ENCODE assay signal across 11 cellular contexts in the genomic region with DNA sequence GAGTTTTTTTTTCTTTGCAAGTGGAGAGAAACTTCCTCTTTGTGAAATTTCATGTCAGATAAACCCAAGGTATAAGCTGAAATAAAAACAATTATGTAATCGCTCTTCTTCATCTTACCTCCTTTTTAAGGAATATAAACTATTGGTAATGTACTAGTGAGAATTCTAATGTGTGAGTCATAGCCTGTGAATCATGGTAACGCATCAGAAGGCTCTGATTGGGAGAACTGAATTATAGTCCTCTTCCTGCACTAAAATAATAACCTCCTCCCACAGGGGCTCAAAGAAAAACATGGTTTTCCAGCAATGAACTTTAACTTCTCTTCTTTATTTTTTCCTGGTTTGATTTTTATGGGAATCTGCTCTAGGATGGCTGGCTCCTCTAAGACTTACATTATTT. TPM values are rescaled to one million over a fixed set of nuclear protein-coding genes. Genes with fewer than 3 reads are reported as not detected.
DNase-seq lines count a peak whose midpoint lies in the region; FAIRE-seq and TF ChIP-seq lines count a peak whose summit lies in the region.
"Had no signal": no experiment of that assay in that cellular context is flagged by ENCODE, and none has a peak within 500 bp of the region (broad histone marks: within the 10 kb centered on the region; RNA-seq: fewer than 3 reads in every experiment).

No MANE protein-coding gene starts in this region.

- no peak overlapping the region for H3K4me2 ChIP-seq in H9 (ENCODE audit: insufficient read depth, insufficient read length, low read length)

- no CpG with 5 or more reads among the region's 2 CpGs for WGBS in H9 (ENCODE audit: extremely low coverage, insufficient read length, low lambda C conversion rate)

- no peaks in the 10 kb centered on the region for H3K4me1 Mint-ChIP-seq in H9
- no peaks in the 10 kb centered on the region for H3K4me1 Mint-ChIP-seq in CD8-positive, alpha-beta memory T cell

- H2BK15ac ChIP-seq in H9 (ENCODE audit: low read depth, low read length): no peak overlapping the region

- H3K4me3 ChIP-seq in adipocyte (ENCODE audit: low read length): no peak overlapping the region
- no peak overlapping the region for H3K4me3 ChIP-seq in CD8-positive, alpha-beta memory T cell (ENCODE audit: low read length)
- H3K4me3 ChIP-seq in H7 (ENCODE audit: insufficient read depth, low read depth, low read length): no peak overlapping the region

- peaks cover 4 to 11% of the 10 kb centered on the region in 2 experiments for H3K9me3 Mint-ChIP-seq in H9
- no peaks in the 10 kb centered on the region for H3K9me3 Mint-ChIP-seq in CD8-positive, alpha-beta memory T cell

- no peak overlapping the region for H3K23ac ChIP-seq in H9 (ENCODE audit: insufficient read length, low read depth, low read length)

- H3K27me3 Mint-ChIP-seq in H9 (ENCODE audit: low read depth): no peaks in the 10 kb centered on the region
- H3K27me3 Mint-ChIP-seq in CD8-positive, alpha-beta memory T cell: peaks cover 0 to 4% of the 10 kb centered on the region in 2 donors

- H3K27ac ChIP-seq in H9 (ENCODE audit: insufficient read length, low read depth, low read length): no peak overlapping the region
- no peak overlapping the region for H3K27ac ChIP-seq in CD8-positive, alpha-beta memory T cell (ENCODE audit: low read depth, low read length)

- no peaks in the 10 kb centered on the region for H4K20me1 ChIP-seq in H9 (ENCODE audit: control insufficient read depth, insufficient read depth, insufficient read length)

- TF ChIP-seq CTCF in H9 (conservative IDR thresholded peaks at IDR 0.05): no peak

- no peak overlapping the region for H3K18ac ChIP-seq in H9 (ENCODE audit: insufficient read length, low read depth, low read length)

- FAIRE-seq in HTR-8/SVneo (lab: Jason Lieb, UNC): no peak
- FAIRE-seq: GM18507 had no signal

- H3K36me3 ChIP-seq in adipocyte (ENCODE audit: control insufficient read depth, insufficient read depth, low read length, severe bottlenecking) (no peaks in the 10 kb centered on the region), H7 (replicated peaks; ENCODE audit: control insufficient read depth, insufficient read depth, low read length) (no peaks in the 10 kb centered on the region)
- H3K36me3 ChIP-seq in CD8-positive, alpha-beta memory T cell (ENCODE audit: insufficient read depth, low read length): no peaks in the 10 kb centered on the region

- H3K4me1 ChIP-seq in adipocyte (ENCODE audit: control insufficient read depth, insufficient read depth, low read length) (no peaks in the 10 kb centered on the region), H9 (ENCODE audit: insufficient read depth, low read length) (no peaks in the 10 kb centered on the region)
- no peaks in the 10 kb centered on the region for H3K4me1 ChIP-seq in CD8-positive, alpha-beta memory T cell (ENCODE audit: insufficient read depth, low read length)

- no peak overlapping the region for H4K8ac ChIP-seq in H9 (replicated peaks; ENCODE audit: insufficient read length, low read depth, low read length)

- H3K23me2 ChIP-seq in H9 (ENCODE audit: insufficient read length, low read depth, low read length, poor library complexity, severe bottlenecking): no peaks in the 10 kb centered on the region

- H3K79me2 ChIP-seq in H9 (ENCODE audit: insufficient read depth, low read length): no peaks in the 10 kb centered on the region

- no peak overlapping the region for H2BK20ac ChIP-seq in H9 (ENCODE audit: low read depth, low read length, poor library complexity, severe bottlenecking)

- H3K9me3 ChIP-seq in adipocyte (ENCODE audit: control insufficient read depth, low read length) (no peaks in the 10 kb centered on the region), H9 (ENCODE audit: control insufficient read depth, low read depth, low read length) (peaks cover 6% of the 10 kb centered on the region)
- no peaks in the 10 kb centered on the region for H3K9me3 ChIP-seq in CD8-positive, alpha-beta memory T cell (ENCODE audit: low read length)

- H3K27me3 ChIP-seq in adipocyte (replicated peaks; ENCODE audit: control insufficient read depth, insufficient read depth, low read length) (no peaks in the 10 kb centered on the region), H9 (ENCODE audit: insufficient read depth, low read length) (no peaks in the 10 kb centered on the region), H7 (ENCODE audit: control insufficient read depth, insufficient read depth, low read length) (no peaks in the 10 kb centered on the region)
- H3K27me3 ChIP-seq in CD8-positive, alpha-beta memory T cell (ENCODE audit: insufficient read depth, low read length, poor library complexity, severe bottlenecking): no peaks in the 10 kb centered on the region

- POLR2A ChIA-PET in CD8-positive, alpha-beta memory T cell (lab: Charles Lee): no interaction called here

- H3K36me3 Mint-ChIP-seq in H9 (ENCODE audit: insufficient read depth in 1 of 3, low read depth in 3 of 3): peaks cover 0 to 11% (median 5%) of the 10 kb centered on the region in 3 experiments; a peak in 4 of 7 replicates
- H3K36me3 Mint-ChIP-seq in CD8-positive, alpha-beta memory T cell: no peaks in the 10 kb centered on the region

- no peak overlapping the region for H4K91ac ChIP-seq in H9 (ENCODE audit: insufficient read length, low read depth, low read length)

- DNase-seq in AG08395 (ENCODE audit: low spot score): peak; percentile 79
- peak; percentile 85 for DNase-seq in HTR-8/SVneo (ENCODE audit: insufficient read length, low spot score)
- peak; percentile 72 for DNase-seq in adipocyte (ENCODE audit: low read depth)
- peak; percentile 65 for DNase-seq in glomerular visceral epithelial cell (ENCODE audit: extremely low spot score)
- DNase-seq in H9: no peak
- DNase-seq in CD8-positive, alpha-beta memory T cell: no peak
- DNase-seq in activated CD8-positive, alpha-beta memory T cell treated with anti-CD3 and anti-CD28 coated beads, Interleukin-2, amount 50 U/mL, for 4 hours: no peak
- DNase-seq in H7: no peak
- DNase-seq: activated T-cell treated with anti-CD3 and anti-CD28 coated beads for 4 hours, NCI-H2107 had no signal

- no peak overlapping the region for H3K14ac ChIP-seq in H9 (ENCODE audit: insufficient read depth, low read length)

- no peak overlapping the region for H2BK5ac ChIP-seq in H9 (ENCODE audit: insufficient read length, low read length)

- no peak overlapping the region for H2BK12ac ChIP-seq in H9 (ENCODE audit: insufficient read length, low read depth, low read length)

- H3K4ac ChIP-seq in H9 (ENCODE audit: low read depth, low read length): no peak overlapping the region

- no peak overlapping the region for H3K27ac Mint-ChIP-seq in H9
- no peak overlapping the region for H3K27ac Mint-ChIP-seq in CD8-positive, alpha-beta memory T cell

- no peak overlapping the region for H2AK5ac ChIP-seq in H9 (ENCODE audit: insufficient read length, low read length)

- no peak overlapping the region for H3K4me3 Mint-ChIP-seq in H9
- no peak overlapping the region for H3K4me3 Mint-ChIP-seq in CD8-positive, alpha-beta memory T cell

- H2BK120ac ChIP-seq in H9 (ENCODE audit: low read depth, low read length, poor library complexity, severe bottlenecking): no peak overlapping the region

- H3K9ac ChIP-seq in adipocyte (ENCODE audit: low read length) (no peak overlapping the region), H9 (ENCODE audit: extremely low read depth, insufficient read length, low read length) (no peak overlapping the region)

- no peak overlapping the region for H4K5ac ChIP-seq in H9 (ENCODE audit: insufficient read length, low read depth, low read length)

- no peak overlapping the region for H2AFZ ChIP-seq in H9 (ENCODE audit: low read length)

- H3K56ac ChIP-seq in H9 (ENCODE audit: insufficient read length, low read depth, low read length): no peak overlapping the region

- H3K79me1 ChIP-seq in H9 (ENCODE audit: insufficient read depth, low read depth, low read length, poor library complexity, severe bottlenecking): no peaks in the 10 kb centered on the region

- H3T11ph ChIP-seq in H9 (ENCODE audit: low read length): no peak overlapping the region

- CTCF ChIA-PET in CD8-positive, alpha-beta memory T cell (lab: Charles Lee): no interaction called here

RNA-seq across cellular contexts. Expression of a gene that starts 57.1 kb away (rescaled TPM):
- 38.0 and 39.2 TPM in 2 replicates for total RNA-seq in H9 (2021)
- total RNA-seq in CD8-positive, alpha-beta memory T cell: 10 to 100 TPM; 35.7 to 36.2 TPM
- 47.0 TPM for polyA plus RNA-seq in CD8-positive, alpha-beta memory T cell
- total RNA-seq in H7 (2014; rRNA removed; shearing (Covaris generic)): 8.7 and 11.6 TPM in 2 replicates

Comparison
In these comparisons a context has a peak if more than half of its experiments do, and no peak if none do; other contexts are left out.
1. DNase-seq: peak in AG08395 (single experiment), HTR-8/SVneo (single experiment), adipocyte (single experiment) and glomerular visceral epithelial cell (single experiment); none in H9 (single experiment), CD8-positive, alpha-beta memory T cell (0 of 5), activated CD8-positive, alpha-beta memory T cell treated with anti-CD3 and anti-CD28 coated beads, Interleukin-2, amount 50 U/mL, for 4 hours (single experiment) and H7 (single experiment).